In the genomic region with DNA sequence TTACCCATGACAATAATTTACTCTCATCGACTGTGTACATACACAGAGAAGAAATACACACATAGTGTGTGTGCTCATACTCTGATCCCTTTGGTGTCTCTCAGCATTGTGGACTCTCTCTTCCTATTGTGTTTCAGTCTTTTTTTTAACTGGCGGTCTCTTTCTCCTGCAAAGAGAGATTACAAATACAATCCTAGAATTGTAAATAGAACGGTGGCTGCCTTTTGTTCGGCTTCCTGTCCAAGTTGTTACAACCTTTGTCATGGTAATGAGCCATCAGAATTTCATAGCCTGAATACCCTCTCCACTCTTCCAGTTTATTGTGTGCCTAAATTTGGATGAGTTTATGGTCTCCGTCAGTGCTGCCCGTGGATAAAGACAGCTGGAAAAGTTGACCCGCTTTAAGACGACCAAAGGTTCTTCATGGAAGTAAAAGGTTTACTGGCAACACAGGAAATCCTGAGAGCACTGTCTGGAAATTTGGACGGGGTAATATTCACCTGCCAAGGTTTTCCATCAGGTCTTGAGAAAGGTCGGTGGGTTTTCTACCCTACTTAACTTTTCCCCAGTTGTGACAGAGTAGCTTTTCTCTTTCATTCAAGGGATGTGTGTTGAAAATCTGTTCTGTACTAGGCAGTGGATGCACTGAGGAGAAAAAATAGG, we compare ENCODE assay signal across 23 cellular contexts.
DNase-seq lines count a peak whose midpoint lies in the region; FAIRE-seq and TF ChIP-seq lines count a peak whose summit lies in the region.
"Had no signal": no experiment of that assay in that cellular context is flagged by ENCODE, and none has a peak within 500 bp of the region (broad histone marks: within the 10 kb centered on the region; RNA-seq: fewer than 3 reads in every experiment).

No MANE protein-coding gene starts in this region.

- peak overlapping the region; percentile 95 for H3K27ac Mint-ChIP-seq in endodermal cell
- H3K27ac Mint-ChIP-seq: activated naive CD8-positive, alpha-beta T cell treated with anti-CD3 and anti-CD28 coated beads, Interleukin-2, amount 10 ng/mL, durations not matched to agents 7 days and 5 days; CD8-positive, alpha-beta T cell had no signal

- peaks cover 74% of the 10 kb centered on the region for H3K4me1 Mint-ChIP-seq in endodermal cell

- TF ChIP-seq CTCF in endodermal cell (conservative IDR thresholded peaks at IDR 0.05) (no peak), Peyer's patch (IDR thresholded peaks at IDR 0.05) (no peak)

- WGBS in endodermal cell (ENCODE audit: insufficient coverage in 1 of 2, insufficient read length in 1 of 2), 2 experiments = 19 to 50% methylated on average over 7 to 10 of the region's 10 CpGs

- DNase-seq in NCI-H2107 treated with DMSO at 0.1 percent for 48 hours (lab: John Stamatoyannopoulos, UW; ENCODE audit: unreplicated experiment) (peak; percentile 64), NCI-H2107 (lab: John Stamatoyannopoulos, UW) (no peak), NCI-H2227 treated with DMSO at 0.1 percent for 48 hours (lab: John Stamatoyannopoulos, UW) (peak; percentile 24), endodermal cell (peak; percentile 48), posterior vena cava (ENCODE audit: low spot score) (no peak), HTR-8/SVneo (ENCODE audit: insufficient read length, low spot score) (no peak), Peyer's patch (no peak), substantia nigra (lab: John Stamatoyannopoulos, UW) (no peak)
- DNase-seq: activated CD4-positive, alpha-beta T cell treated with anti-CD3 and anti-CD28 coated beads for 48 hours; activated naive CD8-positive, alpha-beta T cell treated with anti-CD3 and anti-CD28 coated beads, Interleukin-2, amount 10 ng/mL, durations not matched to agents 7 days and 5 days; activated T-cell treated with anti-CD3 and anti-CD28 coated beads, Interleukin-2, amount 50 U/mL, for 1 hour; CD8-positive, alpha-beta T cell; central memory CD4-positive, alpha-beta T cell; islet precursor cell; Kasumi-1; occipital lobe; SIG-M5; stimulated activated naive CD4-positive, alpha-beta T cell; T-helper 9 cell; upper lobe of right lung had no signal

- no peak overlapping the region for H3K4me3 ChIP-seq in endodermal cell (ENCODE audit: low read length)
- H3K4me3 ChIP-seq in Peyer's patch = no peak overlapping the region
- H3K4me3 ChIP-seq: upper lobe of right lung had no signal

- H3K36me3 Mint-ChIP-seq in endodermal cell (ENCODE audit: low read depth) = peaks cover 22% of the 10 kb centered on the region
- H3K36me3 Mint-ChIP-seq: CD8-positive, alpha-beta T cell had no signal

- H3K9ac ChIP-seq in endodermal cell (ENCODE audit: extremely low read depth, low read length, poor library complexity, severe bottlenecking) = no peak overlapping the region

- intact Hi-C loops in posterior vena cava (cut with DNase I) = loop anchor here in 1 of 2 donors (2.0 kb wide), 1 partner anchor 37 kb away; no protein-coding TSS in a partner anchor

- H3K4me3 Mint-ChIP-seq in endodermal cell = peak overlapping the region; percentile 31
- H3K4me3 Mint-ChIP-seq: activated naive CD8-positive, alpha-beta T cell treated with anti-CD3 and anti-CD28 coated beads, Interleukin-2, amount 10 ng/mL, durations not matched to agents 7 days and 5 days; CD8-positive, alpha-beta T cell had no signal

- H3K27me3 Mint-ChIP-seq in endodermal cell (ENCODE audit: insufficient read depth) = no peaks in the 10 kb centered on the region

- H3K27me3 ChIP-seq in endodermal cell (ENCODE audit: control insufficient read depth, insufficient read depth, low read length, poor library complexity, severe bottlenecking) = no peaks in the 10 kb centered on the region
- no peaks in the 10 kb centered on the region for H3K27me3 ChIP-seq in Peyer's patch
- H3K27me3 ChIP-seq: upper lobe of right lung had no signal

- H3K36me3 ChIP-seq in endodermal cell (ENCODE audit: control insufficient read depth, insufficient read depth, low read length) = peaks cover 4% of the 10 kb centered on the region
- no peaks in the 10 kb centered on the region for H3K36me3 ChIP-seq in Peyer's patch
- H3K36me3 ChIP-seq: upper lobe of right lung had no signal

- no peak for FAIRE-seq in HTR-8/SVneo (lab: Jason Lieb, UNC)
- FAIRE-seq: endothelial cell of umbilical vein, frontal cortex, H54 had no signal

- H3K4me1 ChIP-seq in endodermal cell (ENCODE audit: control insufficient read depth, insufficient read depth, low read length) = peaks cover 19% of the 10 kb centered on the region
- no peaks in the 10 kb centered on the region for H3K4me1 ChIP-seq in Peyer's patch
- H3K4me1 ChIP-seq: upper lobe of right lung had no signal

- TF ChIP-seq POLR2A in Peyer's patch (IDR thresholded peaks at IDR 0.05) = no peak

- H3K9me3 Mint-ChIP-seq in endodermal cell = peaks cover 16% of the 10 kb centered on the region

- H3K9me3 ChIP-seq in endodermal cell (ENCODE audit: control insufficient read depth, low read length) (peaks cover 30% of the 10 kb centered on the region), Peyer's patch (no peaks in the 10 kb centered on the region)
- H3K9me3 ChIP-seq: upper lobe of right lung had no signal

- H3K27ac ChIP-seq in endodermal cell (ENCODE audit: low read depth, low read length) (peak overlapping the region; percentile 74), Peyer's patch (no peak overlapping the region), substantia nigra (ENCODE audit: low read depth, low read length, poor library complexity, severe bottlenecking) (no peak overlapping the region)
- H3K27ac ChIP-seq: upper lobe of right lung had no signal

Comparison
In these comparisons a context has a peak if more than half of its experiments do, and no peak if none do; other contexts are left out.
1. DNase-seq: peak in NCI-H2107 treated with DMSO at 0.1 percent for 48 hours (single experiment), NCI-H2227 treated with DMSO at 0.1 percent for 48 hours (single experiment) and endodermal cell (single experiment); none in NCI-H2107 (single experiment), posterior vena cava (single experiment), HTR-8/SVneo (single experiment), Peyer's patch (0 of 3) and substantia nigra (0 of 49).